ENCODE assay signal across 22 cellular contexts in genomic region chr19:21697698-21698097, GRCh38.
"Had no signal": no experiment of that assay in that cellular context is flagged by ENCODE, and none has a peak within 500 bp of the region (broad histone marks: within the 10 kb centered on the region; RNA-seq: fewer than 3 reads in every experiment).

No MANE protein-coding gene starts in this region.

- H3K27me3 ChIP-seq: breast epithelium had no signal

- DNase-seq: activated B cell treated with CpG ODN at 0.5 μM for 24 hours; activated CD4-positive, alpha-beta memory T cell treated with anti-CD3 and anti-CD28 coated beads, Interleukin-2, amount 10 ng/mL, durations not matched to agents 7 days and 5 days; activated CD4-positive, alpha-beta T cell treated with anti-CD3 and anti-CD28 coated beads for 1 hour; activated CD8-positive, alpha-beta memory T cell treated with anti-CD3 and anti-CD28 coated beads, Interleukin-2, amount 50 U/mL, for 4 hours; activated gamma-delta T cell treated with Interleukin-2 at 50 U/mL for 16 hours; activated naive CD4-positive, alpha-beta T cell treated with anti-CD3 and anti-CD28 coated beads, Interleukin-2, amount 50 U/mL, for 16 hours; activated naive CD8-positive, alpha-beta T cell treated with anti-CD3 and anti-CD28 coated beads, Interleukin-2, amount 10 ng/mL, durations not matched to agents 7 days and 5 days; activated T-cell treated with anti-CD3 and anti-CD28 coated beads, Interleukin-2, amount 50 U/mL, for 72 hours; aorta; NCI-H1048; NCI-H1930; NCI-H2171; NCI-H446 treated with DMSO at 0.1 percent for 48 hours; NCI-H524 treated with DMSO at 0.1 percent for 48 hours; NCI-H774; SHP77 treated with DMSO at 0.1 percent for 48 hours; T-cell; T1000 had no signal

- H3K4me1 ChIP-seq: breast epithelium had no signal

- ATAC-seq: activated T-cell treated with anti-CD3 and anti-CD28 coated beads, Interleukin-2, amount 50 U/mL, for 72 hours; PC-3 had no signal

- H3K27ac Mint-ChIP-seq: activated B cell treated with CpG ODN at 0.5 μM for 24 hours; activated CD4-positive, alpha-beta memory T cell treated with anti-CD3 and anti-CD28 coated beads, Interleukin-2, amount 10 ng/mL, durations not matched to agents 7 days and 5 days; activated CD4-positive, alpha-beta T cell treated with anti-CD3 and anti-CD28 coated beads, Interleukin-2, amount 10 ng/mL, durations not matched to agents 7 days and 5 days; activated naive CD8-positive, alpha-beta T cell treated with anti-CD3 and anti-CD28 coated beads, Interleukin-2, amount 10 ng/mL, durations not matched to agents 7 days and 5 days; activated T-cell treated with anti-CD3 and anti-CD28 coated beads, Interleukin-2, amount 50 U/mL, for 72 hours; activated T-helper 2 cell treated with anti-CD3 and anti-CD28 coated beads, Interferon-gamma antibody, Interleukin-2, Interleukin-4, amounts not matched to agents 10 μg/mL and 5 μg/mL and 100 μg/mL, durations not matched to agents 14 hours and 24 hours and 36 hours; T-cell had no signal

- H3K27ac ChIP-seq: breast epithelium had no signal

- H3K36me3 ChIP-seq: breast epithelium had no signal

- H3K4me3 Mint-ChIP-seq: activated B cell treated with CpG ODN at 0.5 μM for 24 hours; activated CD4-positive, alpha-beta memory T cell treated with anti-CD3 and anti-CD28 coated beads, Interleukin-2, amount 10 ng/mL, durations not matched to agents 7 days and 5 days; activated CD4-positive, alpha-beta T cell treated with anti-CD3 and anti-CD28 coated beads, Interleukin-2, amount 10 ng/mL, durations not matched to agents 7 days and 5 days; activated naive CD8-positive, alpha-beta T cell treated with anti-CD3 and anti-CD28 coated beads, Interleukin-2, amount 10 ng/mL, durations not matched to agents 7 days and 5 days; activated T-cell treated with anti-CD3 and anti-CD28 coated beads, Interleukin-2, amount 50 U/mL, for 72 hours; T-cell had no signal

- H3K27me3 Mint-ChIP-seq: activated B cell treated with CpG ODN at 0.5 μM for 24 hours; activated CD4-positive, alpha-beta memory T cell treated with anti-CD3 and anti-CD28 coated beads, Interleukin-2, amount 10 ng/mL, durations not matched to agents 7 days and 5 days; activated CD4-positive, alpha-beta T cell treated with anti-CD3 and anti-CD28 coated beads, Interleukin-2, amount 10 ng/mL, durations not matched to agents 7 days and 5 days; activated naive CD8-positive, alpha-beta T cell treated with anti-CD3 and anti-CD28 coated beads, Interleukin-2, amount 10 ng/mL, durations not matched to agents 7 days and 5 days; T-cell had no signal

- H3K9me3 ChIP-seq: breast epithelium had no signal

- H3K4me1 Mint-ChIP-seq: activated B cell treated with CpG ODN at 0.5 μM for 24 hours; activated CD4-positive, alpha-beta memory T cell treated with anti-CD3 and anti-CD28 coated beads, Interleukin-2, amount 10 ng/mL, durations not matched to agents 7 days and 5 days; activated CD4-positive, alpha-beta T cell treated with anti-CD3 and anti-CD28 coated beads, Interleukin-2, amount 10 ng/mL, durations not matched to agents 7 days and 5 days; activated naive CD8-positive, alpha-beta T cell treated with anti-CD3 and anti-CD28 coated beads, Interleukin-2, amount 10 ng/mL, durations not matched to agents 7 days and 5 days; T-cell had no signal

- H3K9me3 Mint-ChIP-seq: activated B cell treated with CpG ODN at 0.5 μM for 24 hours; activated CD4-positive, alpha-beta memory T cell treated with anti-CD3 and anti-CD28 coated beads, Interleukin-2, amount 10 ng/mL, durations not matched to agents 7 days and 5 days; activated CD4-positive, alpha-beta T cell treated with anti-CD3 and anti-CD28 coated beads, Interleukin-2, amount 10 ng/mL, durations not matched to agents 7 days and 5 days; activated naive CD8-positive, alpha-beta T cell treated with anti-CD3 and anti-CD28 coated beads, Interleukin-2, amount 10 ng/mL, durations not matched to agents 7 days and 5 days; activated T-cell treated with anti-CD3 and anti-CD28 coated beads, Interleukin-2, amount 50 U/mL, for 72 hours; T-cell had no signal

- H3K36me3 Mint-ChIP-seq: activated naive CD8-positive, alpha-beta T cell treated with anti-CD3 and anti-CD28 coated beads, Interleukin-2, amount 10 ng/mL, durations not matched to agents 7 days and 5 days; T-cell had no signal
